ENCODE assay signal across 17 cellular contexts in the genomic region with DNA sequence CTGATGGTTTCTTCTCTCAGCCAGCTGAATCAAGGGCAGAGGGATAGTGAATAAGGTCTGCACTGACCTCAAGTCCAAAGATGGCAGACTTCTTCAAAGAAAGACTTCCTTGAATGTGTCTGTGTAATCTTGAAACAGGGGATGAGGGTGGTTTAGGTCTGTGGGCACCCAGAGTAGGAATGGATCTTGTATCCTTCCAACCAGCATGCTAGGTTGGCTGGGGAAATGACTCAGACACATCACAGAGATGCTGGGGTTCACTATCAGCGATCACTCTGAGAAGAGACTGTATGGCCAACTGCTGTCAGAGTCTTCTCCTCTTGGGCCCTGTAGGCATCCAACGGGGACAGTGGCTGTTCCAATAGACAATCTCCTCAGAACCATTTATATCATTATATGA. TPM values are rescaled to one million over a fixed set of nuclear protein-coding genes. Genes with fewer than 3 reads are reported as not detected.
DNase-seq lines count a peak whose midpoint lies in the region; ATAC-seq and TF ChIP-seq lines count a peak whose summit lies in the region.
"Had no signal": no experiment of that assay in that cellular context is flagged by ENCODE, and none has a peak within 500 bp of the region (broad histone marks: within the 10 kb centered on the region; RNA-seq: fewer than 3 reads in every experiment).

No MANE protein-coding gene starts in this region.

- H3K27me3 Mint-ChIP-seq in activated T-cell treated with anti-CD3 and anti-CD28 coated beads, Interleukin-2, amount 50 U/mL, for 72 hours (ENCODE audit: low read depth), result no peaks in the 10 kb centered on the region
- peaks cover 6% of the 10 kb centered on the region for H3K27me3 Mint-ChIP-seq in neural progenitor cell (ENCODE audit: insufficient read depth, low read depth)

- BruUV-seq in PC-9 (replicated peaks; lab: Mats Ljungman, UMichigan), result no TSS peak

- CTCF ChIA-PET in PC-9 (lab: Charles Lee), result no interaction called here

- H4K20me1 ChIP-seq in neural progenitor cell (ENCODE audit: low read depth) (no peaks in the 10 kb centered on the region), PC-9 (ENCODE audit: insufficient read depth) (no peaks in the 10 kb centered on the region)

- 95% methylated on average over 2 of the region's 2 CpGs for WGBS in esophagus muscularis mucosa

- H3K9me3 ChIP-seq in esophagus muscularis mucosa (no peaks in the 10 kb centered on the region), neural progenitor cell (ENCODE audit: low read depth) (no peaks in the 10 kb centered on the region), PC-9 (ENCODE audit: insufficient read depth, low read depth) (no peaks in the 10 kb centered on the region)
- H3K9me3 ChIP-seq: A549, BE2C, HAP-1 had no signal

- POLR2A ChIA-PET in PC-9 (lab: Charles Lee; ENCODE audit: unreplicated experiment), result no interaction called here

- no peaks in the 10 kb centered on the region for H3K36me3 ChIP-seq in esophagus muscularis mucosa
- no peaks in the 10 kb centered on the region for H3K36me3 ChIP-seq in neural progenitor cell
- H3K36me3 ChIP-seq in PC-9 (ENCODE audit: low read depth), result no peaks in the 10 kb centered on the region
- H3K36me3 ChIP-seq: BE2C, HAP-1 had no signal

- peaks cover 0 to 3% of the 10 kb centered on the region in 2 donors for H3K9me3 Mint-ChIP-seq in activated T-cell treated with anti-CD3 and anti-CD28 coated beads, Interleukin-2, amount 50 U/mL, for 72 hours
- H3K9me3 Mint-ChIP-seq in neural progenitor cell, result peaks cover 2% of the 10 kb centered on the region
- H3K9me3 Mint-ChIP-seq: CD8-positive, alpha-beta T cell had no signal

- H3K79me2 ChIP-seq in neural progenitor cell (ENCODE audit: low read depth) (no peaks in the 10 kb centered on the region), PC-9 (ENCODE audit: low read depth) (no peaks in the 10 kb centered on the region)

- peak; percentile 82 to 88 for ATAC-seq in activated T-cell treated with anti-CD3 and anti-CD28 coated beads, Interleukin-2, amount 50 U/mL, for 72 hours (replicated peaks in 1 of 2)
- ATAC-seq in HG03354 (IDR thresholded peaks at IDR 0.05; ENCODE audit: poor library complexity, severe bottlenecking, unreplicated experiment), result no peak
- ATAC-seq: A549; CD8-positive, alpha-beta T cell; HepG2 had no signal

- H2AFZ ChIP-seq in neural progenitor cell (replicated peaks), result no peak overlapping the region
- H2AFZ ChIP-seq in PC-9, result no peak overlapping the region

- TF ChIP-seq EP300 in esophagus muscularis mucosa (IDR thresholded peaks at IDR 0.05), result no peak

- H3K4me3 ChIP-seq in esophagus muscularis mucosa (no peak overlapping the region), neural progenitor cell (no peak overlapping the region), PC-9 (no peak overlapping the region)
- H3K4me3 ChIP-seq: A549, HAP-1 had no signal

- no peaks in the 10 kb centered on the region for H3K4me1 Mint-ChIP-seq in activated T-cell treated with anti-CD3 and anti-CD28 coated beads, Interleukin-2, amount 50 U/mL, for 72 hours (ENCODE audit: low read depth)
- peaks cover 37% of the 10 kb centered on the region for H3K4me1 Mint-ChIP-seq in neural progenitor cell

- intact Hi-C loops in esophagus muscularis mucosa (cut with DNase I) (no loop called here), PC-9 (cut with micrococcal nuclease; ENCODE audit: unreplicated experiment) (no loop called here)

- H3K27me3 ChIP-seq in esophagus muscularis mucosa (no peaks in the 10 kb centered on the region), neural progenitor cell (no peaks in the 10 kb centered on the region), PC-9 (ENCODE audit: insufficient read depth, low read depth) (no peaks in the 10 kb centered on the region)

- peak in 1 of 2 donors; percentile 33 for DNase-seq in activated T-cell treated with anti-CD3 and anti-CD28 coated beads, Interleukin-2, amount 50 U/mL, for 72 hours
- no peak for DNase-seq in activated T-cell treated with anti-CD3 and anti-CD28 coated beads, Interleukin-2, amount 50 U/mL, for 1 hour
- DNase-seq in esophagus muscularis mucosa (ENCODE audit: extremely low spot score) (peak; percentile 31), neural progenitor cell (ENCODE audit: low spot score) (no peak), PC-9 (no peak)
- DNase-seq: BE2C; CD8-positive, alpha-beta T cell; COR-L47; DMS153; DMS79 treated with DMSO at 0.1 percent for 48 hours; EL; GDM1 had no signal

- no peak overlapping the region for H3K27ac Mint-ChIP-seq in activated T-cell treated with anti-CD3 and anti-CD28 coated beads, Interleukin-2, amount 50 U/mL, for 72 hours
- peak overlapping the region; percentile 95 for H3K27ac Mint-ChIP-seq in neural progenitor cell
- H3K27ac Mint-ChIP-seq: CD8-positive, alpha-beta T cell had no signal

- H3K4me1 ChIP-seq in esophagus muscularis mucosa, result no peaks in the 10 kb centered on the region
- H3K4me1 ChIP-seq in neural progenitor cell, result peaks cover 5% of the 10 kb centered on the region
- 0 out of 2 replicates have a peak, but pooled peaks cover 9% of the 10 kb centered on the region for H3K4me1 ChIP-seq in PC-9 (replicated peaks; ENCODE audit: insufficient read depth)
- H3K4me1 ChIP-seq: BE2C had no signal

- no peak overlapping the region for H3K4me3 Mint-ChIP-seq in activated T-cell treated with anti-CD3 and anti-CD28 coated beads, Interleukin-2, amount 50 U/mL, for 72 hours
- no peak overlapping the region for H3K4me3 Mint-ChIP-seq in neural progenitor cell
- H3K4me3 Mint-ChIP-seq: CD8-positive, alpha-beta T cell had no signal

- H3K4me2 ChIP-seq in neural progenitor cell (no peak overlapping the region), PC-9 (no peak overlapping the region)
- H3K4me2 ChIP-seq: A549 had no signal

- no peaks in the 10 kb centered on the region for H3K9me2 ChIP-seq in PC-9 (ENCODE audit: insufficient read depth)

- H3F3A ChIP-seq in neural progenitor cell (ENCODE audit: low read depth) (no peaks in the 10 kb centered on the region), PC-9 (ENCODE audit: insufficient read depth, low read depth) (no peaks in the 10 kb centered on the region)

- H3K27ac ChIP-seq in esophagus muscularis mucosa (replicated peaks in 1 of 4) (no peak overlapping the region), neural progenitor cell (no peak overlapping the region), PC-9 (no peak overlapping the region)
- H3K27ac ChIP-seq: A549, C4-2B had no signal

- no peak for TF ChIP-seq CTCF in esophagus muscularis mucosa (IDR thresholded peaks at IDR 0.05)
- TF ChIP-seq CTCF in neural progenitor cell (IDR thresholded peaks at IDR 0.05), result no peak
- no peak for TF ChIP-seq CTCF in PC-9 (conservative IDR thresholded peaks at IDR 0.05)

- TF ChIP-seq POLR2A in esophagus muscularis mucosa (IDR thresholded peaks at IDR 0.05; ENCODE audit: low read depth), result no peak

- H3K9ac ChIP-seq in neural progenitor cell, result no peak overlapping the region

- H3K36me3 Mint-ChIP-seq in activated T-cell treated with anti-CD3 and anti-CD28 coated beads, Interleukin-2, amount 50 U/mL, for 72 hours (ENCODE audit: insufficient read depth in 2 of 2), result no peaks in the 10 kb centered on the region
- no peaks in the 10 kb centered on the region for H3K36me3 Mint-ChIP-seq in neural progenitor cell
- H3K36me3 Mint-ChIP-seq: CD8-positive, alpha-beta T cell had no signal

RNA-seq across cellular contexts. Expression of a gene that starts 58.3 kb away (rescaled TPM):
- total RNA-seq in activated T-cell treated with anti-CD3 and anti-CD28 coated beads, Interleukin-2, amount 50 U/mL, for 72 hours, result 10 to 100 TPM; 21.3 to 21.6 TPM
- total RNA-seq in esophagus muscularis mucosa (10 to 100 TPM; 61.9 to 94.8 (median 78.5) TPM), neural progenitor cell (ENCODE audit: low replicate concordance) (9.3 and 13.5 TPM in 2 replicates), PC-9 (2021) (30.3 and 35.0 TPM in 2 replicates)
